Comparison of ENCODE assay signal across 10 cellular contexts in genomic region chr22:45335021-45335818, GRCh38. TPM values are rescaled to one million over a fixed set of nuclear protein-coding genes. Genes with fewer than 3 reads are reported as not detected.
DNase-seq lines count a peak whose midpoint lies in the region; ATAC-seq and TF ChIP-seq lines count a peak whose summit lies in the region.
"Had no signal": no experiment of that assay in that cellular context is flagged by ENCODE, and none has a peak within 500 bp of the region (broad histone marks: within the 10 kb centered on the region; RNA-seq: fewer than 3 reads in every experiment).

No MANE protein-coding gene starts in this region.

- 86 to 88% methylated on average over 25 to 26 of the region's 26 CpGs for WGBS in upper lobe of left lung, 2 donors

- H3K4me1 ChIP-seq in upper lobe of left lung = peaks cover 11 to 16% (median 13%) of the 10 kb centered on the region in 4 donors

- TF ChIP-seq CTCF in fibroblast of villous mesenchyme (IDR thresholded peaks at IDR 0.05; ENCODE audit: insufficient read depth, low read depth, low read length) (peak; percentile 21), upper lobe of left lung (IDR thresholded peaks at IDR 0.05) (peak in 1 of 6 experiments; percentile 18)

- TF ChIP-seq POLR2A in upper lobe of left lung (IDR thresholded peaks at IDR 0.05) = no peak

- no peak for TF ChIP-seq EP300 in upper lobe of left lung (IDR thresholded peaks at IDR 0.05)

- peaks cover 0 to 65% (median 38%) of the 10 kb centered on the region in 4 donors for H3K36me3 ChIP-seq in upper lobe of left lung

- H3K9me3 ChIP-seq in upper lobe of left lung = no peaks in the 10 kb centered on the region

- no peak overlapping the region for H3K4me3 ChIP-seq in fibroblast of villous mesenchyme (ENCODE audit: low read depth, low read length)
- H3K4me3 ChIP-seq in upper lobe of left lung = no peak overlapping the region
- H3K4me3 ChIP-seq: dorsolateral prefrontal cortex had no signal

- ATAC-seq in upper lobe of left lung (ENCODE audit: low FRiP score in 2 of 2) (no peak), GM18907 (IDR thresholded peaks at IDR 0.05; ENCODE audit: unreplicated experiment) (no peak)

- DNase-seq in D341Med (ENCODE audit: low spot score) = peak; percentile 54
- peak; percentile 42 for DNase-seq in SHP77 treated with DMSO at 0.1 percent for 48 hours (lab: John Stamatoyannopoulos, UW)
- peak; percentile 14 for DNase-seq in fibroblast of villous mesenchyme (ENCODE audit: low read depth)
- DNase-seq in occipital lobe (lab: John Stamatoyannopoulos, UW) = peak; percentile 47
- DNase-seq in SW 1271 (lab: John Stamatoyannopoulos, UW) = no peak
- DNase-seq in upper lobe of left lung = no peak
- no peak for DNase-seq in hepatic stellate cell (ENCODE audit: low spot score)

- H3K27ac ChIP-seq in upper lobe of left lung = no peak overlapping the region

- H3K27me3 ChIP-seq in upper lobe of left lung = no peaks in the 10 kb centered on the region
- H3K27me3 ChIP-seq: dorsolateral prefrontal cortex had no signal

RNA-seq across cellular contexts. Expression of gene FAM118A, which starts 25.5 kb away (rescaled TPM):
- total RNA-seq in fibroblast of villous mesenchyme (20.7 and 52.5 TPM in 2 replicates), occipital lobe (6.2 TPM), upper lobe of left lung (100 to 1,000 TPM in 2 of 6 donors, 10 to 100 TPM in 3, 1 to 10 TPM in 1; 9.2 to 161 (median 27.6) TPM)

RNA-seq across cellular contexts. Expression of gene UPK3A, which starts 50.5 kb away (rescaled TPM):
- total RNA-seq in fibroblast of villous mesenchyme = not detected in 2 replicates
- total RNA-seq in occipital lobe = not detected
- total RNA-seq in upper lobe of left lung = under 1 TPM in 1 of 6 donors, not detected in 5; 0.44 TPM
- total RNA-seq: LHCN-M2 had no signal

Comparison
In these comparisons a context has a peak if more than half of its experiments do, and no peak if none do; other contexts are left out.
1. DNase-seq: peak in D341Med (single experiment), SHP77 treated with DMSO at 0.1 percent for 48 hours (single experiment), fibroblast of villous mesenchyme (single experiment) and occipital lobe (single experiment); none in SW 1271 (0 of 2), upper lobe of left lung (0 of 2) and hepatic stellate cell (single experiment).